23 cellular contexts compared by ENCODE assay signal in the genomic region with DNA sequence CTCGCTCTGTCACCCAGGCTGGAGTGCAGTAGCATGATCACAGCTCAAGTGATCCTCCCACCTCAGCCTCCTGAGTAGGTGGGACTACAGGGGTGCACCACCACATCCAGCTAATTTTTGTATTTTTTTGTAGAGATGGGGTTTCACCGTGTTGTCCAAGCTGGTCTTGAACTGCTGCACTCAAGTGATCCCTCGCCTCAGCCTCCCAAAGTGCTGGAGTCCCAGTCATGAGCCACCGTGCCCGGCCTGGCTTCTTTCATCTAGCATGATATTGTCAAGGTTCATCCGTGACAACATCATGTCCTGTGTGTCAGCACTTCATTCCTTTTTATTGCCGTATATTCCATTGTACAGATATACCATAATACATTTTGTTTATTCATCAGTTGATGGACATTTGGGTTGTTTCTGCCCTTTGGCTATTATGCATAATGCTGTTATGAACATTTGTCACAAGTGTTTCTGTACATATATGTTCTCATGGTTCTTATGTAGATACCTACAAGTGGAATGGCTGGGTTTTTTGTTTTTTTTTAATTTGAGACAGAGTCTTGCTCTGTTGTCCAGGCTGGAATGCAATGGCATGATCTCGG. TPM values are rescaled to one million over a fixed set of nuclear protein-coding genes. Genes with fewer than 3 reads are reported as not detected.
DNase-seq lines count a peak whose midpoint lies in the region; ATAC-seq lines count a peak whose summit lies in the region.
"Had no signal": no experiment of that assay in that cellular context is flagged by ENCODE, and none has a peak within 500 bp of the region (broad histone marks: within the 10 kb centered on the region; RNA-seq: fewer than 3 reads in every experiment).

No MANE protein-coding gene starts in this region.

- H3K9me3 ChIP-seq in mesenchymal stem cell (ENCODE audit: control insufficient read depth, low read length), result no peaks in the 10 kb centered on the region
- H3K9me3 ChIP-seq: BE2C had no signal

- H4K8ac ChIP-seq in mesenchymal stem cell (ENCODE audit: low read length), result no peak overlapping the region

- H3K18ac ChIP-seq in mesenchymal stem cell (ENCODE audit: low read depth in 1 of 2, low read length in 2 of 2), result no peak overlapping the region

- H3K27ac ChIP-seq in mesenchymal stem cell (ENCODE audit: low read length, poor library complexity, severe bottlenecking), result no peak overlapping the region
- H3K27ac ChIP-seq: 22Rv1, KMS-11, SJSA1 had no signal

- no peak overlapping the region for H3K4me3 ChIP-seq in mesenchymal stem cell (ENCODE audit: insufficient read depth in 1 of 2, low read depth in 1 of 2, low read length in 2 of 2)
- H3K4me3 ChIP-seq: SJSA1 had no signal

- no peak overlapping the region for H2AK5ac ChIP-seq in mesenchymal stem cell (ENCODE audit: low read length, severe bottlenecking)

- no peak overlapping the region for H4K91ac ChIP-seq in mesenchymal stem cell (ENCODE audit: low read length)

- H3K27me3 Mint-ChIP-seq in activated CD4-positive, alpha-beta T cell treated with anti-CD3 and anti-CD28 coated beads for 36 hours, result no peaks in the 10 kb centered on the region
- no peaks in the 10 kb centered on the region for H3K27me3 Mint-ChIP-seq in activated naive CD8-positive, alpha-beta T cell
- no peaks in the 10 kb centered on the region for H3K27me3 Mint-ChIP-seq in activated naive CD8-positive, alpha-beta T cell treated with anti-CD3 and anti-CD28 coated beads for 36 hours
- no peaks in the 10 kb centered on the region for H3K27me3 Mint-ChIP-seq in memory B cell

- H3K4me3 Mint-ChIP-seq in activated CD4-positive, alpha-beta T cell treated with anti-CD3 and anti-CD28 coated beads for 36 hours, result no peak overlapping the region
- H3K4me3 Mint-ChIP-seq in activated naive CD8-positive, alpha-beta T cell, result no peak overlapping the region
- H3K4me3 Mint-ChIP-seq in activated naive CD8-positive, alpha-beta T cell treated with anti-CD3 and anti-CD28 coated beads for 36 hours, result no peak overlapping the region
- H3K4me3 Mint-ChIP-seq in memory B cell, result no peak overlapping the region

- no peak for ATAC-seq in activated CD4-positive, alpha-beta T cell treated with anti-CD3 and anti-CD28 coated beads for 36 hours
- ATAC-seq in memory B cell (ENCODE audit: low read depth), result no peak

- intact Hi-C loops in activated CD4-positive, alpha-beta T cell treated with anti-CD3 and anti-CD28 coated beads for 36 hours (cut with DNase I, micrococcal nuclease), result no loop called here

- H2BK5ac ChIP-seq in mesenchymal stem cell (ENCODE audit: low read depth, low read length, poor library complexity, severe bottlenecking), result no peak overlapping the region

- H3K9ac ChIP-seq in mesenchymal stem cell (ENCODE audit: low read length), result no peak overlapping the region
- H3K9ac ChIP-seq: KMS-11 had no signal

- no peak overlapping the region for H3K4ac ChIP-seq in mesenchymal stem cell (ENCODE audit: low read depth in 1 of 2, low read length in 2 of 2)

- H3K4me2 ChIP-seq in mesenchymal stem cell (ENCODE audit: low read length, poor library complexity, severe bottlenecking), result no peak overlapping the region
- H3K4me2 ChIP-seq: KMS-11 had no signal

- H3K27ac Mint-ChIP-seq in activated CD4-positive, alpha-beta T cell treated with anti-CD3 and anti-CD28 coated beads for 36 hours, result peak overlapping the region; percentile 24
- peak overlapping the region; percentile 22 for H3K27ac Mint-ChIP-seq in activated naive CD8-positive, alpha-beta T cell
- H3K27ac Mint-ChIP-seq in activated naive CD8-positive, alpha-beta T cell treated with anti-CD3 and anti-CD28 coated beads for 36 hours, result no peak overlapping the region
- peak overlapping the region; percentile 24 for H3K27ac Mint-ChIP-seq in memory B cell

- WGBS in mesenchymal stem cell, result 96% methylated on average over 6 of the region's 8 CpGs

- no peak for DNase-seq in activated CD4-positive, alpha-beta T cell treated with anti-CD3 and anti-CD28 coated beads for 36 hours
- no peak for DNase-seq in activated CD4-positive, alpha-beta T cell treated with anti-CD3 and anti-CD28 coated beads for 4 hours
- no peak for DNase-seq in activated naive CD8-positive, alpha-beta T cell treated with anti-CD3 and anti-CD28 coated beads for 36 hours
- DNase-seq in memory B cell (ENCODE audit: low spot score in 2 of 2), result no peak
- no peak for DNase-seq in medulla oblongata (ENCODE audit: extremely low spot score)
- no peak for DNase-seq in kidney tubule cell (ENCODE audit: low spot score)
- no peak for DNase-seq in mesenchymal stem cell
- DNase-seq: BE2C, MM.1S, NCI-H1048, NCI-H1417, NCI-H1694, NCI-H2081, NCI-H2171, NCI-H226, NCI-H510A, NCI-H69, Right ventricle myocardium superior, RPMI8226 had no signal

- peaks cover 27 to 38% of the 10 kb centered on the region in 2 experiments for H3K36me3 ChIP-seq in mesenchymal stem cell (ENCODE audit: control insufficient read depth in 1 of 2, insufficient read depth in 2 of 2, low read depth in 1 of 2, low read length in 2 of 2)
- H3K36me3 ChIP-seq: BE2C, SJSA1 had no signal

- peaks cover 1% of the 10 kb centered on the region for H3K79me1 ChIP-seq in mesenchymal stem cell (replicated peaks; ENCODE audit: low read length, poor library complexity, severe bottlenecking)

- CTCF ChIA-PET in activated CD4-positive, alpha-beta T cell treated with anti-CD3 and anti-CD28 coated beads for 36 hours (lab: Charles Lee), result interaction anchor here (2.1 kb wide), 1 partner anchor 13 kb away, joined by 6 read pairs; the partner anchor contains the start of gene HCRT

- no peaks in the 10 kb centered on the region for H3K27me3 ChIP-seq in mesenchymal stem cell (ENCODE audit: control insufficient read depth in 1 of 2, insufficient read depth in 1 of 2, low read length in 2 of 2)
- H3K27me3 ChIP-seq: BE2C, SJSA1 had no signal

- H2BK12ac ChIP-seq in mesenchymal stem cell (ENCODE audit: low read length in 2 of 2), result no peak overlapping the region

- no peak overlapping the region for H2BK120ac ChIP-seq in mesenchymal stem cell (ENCODE audit: low read depth, low read length)

- no peak overlapping the region for H3K23ac ChIP-seq in mesenchymal stem cell (ENCODE audit: low read length in 2 of 2)

- H3K14ac ChIP-seq in mesenchymal stem cell (ENCODE audit: low read length in 2 of 2), result no peak overlapping the region

- H3K4me1 ChIP-seq in mesenchymal stem cell (ENCODE audit: control insufficient read depth, insufficient read depth, low read depth, low read length), result peaks cover 6% of the 10 kb centered on the region

- no peaks in the 10 kb centered on the region for H3K9me3 Mint-ChIP-seq in activated CD4-positive, alpha-beta T cell treated with anti-CD3 and anti-CD28 coated beads for 36 hours (ENCODE audit: low read depth)
- H3K9me3 Mint-ChIP-seq in activated naive CD8-positive, alpha-beta T cell (ENCODE audit: low read depth), result no peaks in the 10 kb centered on the region
- H3K9me3 Mint-ChIP-seq in activated naive CD8-positive, alpha-beta T cell treated with anti-CD3 and anti-CD28 coated beads for 36 hours, result no peaks in the 10 kb centered on the region
- H3K9me3 Mint-ChIP-seq in memory B cell, result no peaks in the 10 kb centered on the region

- H3K4me1 Mint-ChIP-seq in activated CD4-positive, alpha-beta T cell treated with anti-CD3 and anti-CD28 coated beads for 36 hours, result peaks cover 15% of the 10 kb centered on the region
- peaks cover 21% of the 10 kb centered on the region for H3K4me1 Mint-ChIP-seq in activated naive CD8-positive, alpha-beta T cell (ENCODE audit: low read depth)
- peaks cover 10% of the 10 kb centered on the region for H3K4me1 Mint-ChIP-seq in activated naive CD8-positive, alpha-beta T cell treated with anti-CD3 and anti-CD28 coated beads for 36 hours
- H3K4me1 Mint-ChIP-seq in memory B cell, result peaks cover 21% of the 10 kb centered on the region

- peaks cover 22% of the 10 kb centered on the region for H3K36me3 Mint-ChIP-seq in activated CD4-positive, alpha-beta T cell treated with anti-CD3 and anti-CD28 coated beads for 36 hours (ENCODE audit: low read depth)
- peaks cover 4% of the 10 kb centered on the region for H3K36me3 Mint-ChIP-seq in activated naive CD8-positive, alpha-beta T cell
- no peaks in the 10 kb centered on the region for H3K36me3 Mint-ChIP-seq in activated naive CD8-positive, alpha-beta T cell treated with anti-CD3 and anti-CD28 coated beads for 36 hours
- H3K36me3 Mint-ChIP-seq in memory B cell, result peaks cover 6% of the 10 kb centered on the region

- no peak overlapping the region for H2BK15ac ChIP-seq in mesenchymal stem cell (ENCODE audit: low read depth, poor library complexity, severe bottlenecking)

- no peak overlapping the region for H2AFZ ChIP-seq in mesenchymal stem cell (ENCODE audit: low read depth, low read length)

- POLR2A ChIA-PET in activated CD4-positive, alpha-beta T cell treated with anti-CD3 and anti-CD28 coated beads for 36 hours (lab: Charles Lee), result no interaction called here

RNA-seq across cellular contexts. Expression of gene GHDC, which starts 3.4 kb away (rescaled TPM):
- total RNA-seq in activated CD4-positive, alpha-beta T cell treated with anti-CD3 and anti-CD28 coated beads for 36 hours, result 10 to 100 TPM; 11.3 to 15.5 TPM
- total RNA-seq in activated naive CD8-positive, alpha-beta T cell treated with anti-CD3 and anti-CD28 coated beads for 36 hours, result 10 to 100 TPM; 13.6 to 14.6 TPM
- 0.65 TPM for polyA plus RNA-seq in mesenchymal stem cell (2013, experiment 1 of 2)
- polyA plus RNA-seq in mesenchymal stem cell (2013, experiment 2 of 2), result 0.59 TPM

RNA-seq across cellular contexts. Expression of gene HCRT, which starts 12.4 kb away (rescaled TPM):
- not detected for total RNA-seq in activated CD4-positive, alpha-beta T cell treated with anti-CD3 and anti-CD28 coated beads for 36 hours
- not detected for total RNA-seq in activated naive CD8-positive, alpha-beta T cell treated with anti-CD3 and anti-CD28 coated beads for 36 hours
- polyA plus RNA-seq in mesenchymal stem cell (2013, experiment 1 of 2), result not detected
- polyA plus RNA-seq in mesenchymal stem cell (2013, experiment 2 of 2), result not detected
- total RNA-seq: Right ventricle myocardium superior, SJSA1 had no signal

RNA-seq across cellular contexts. Expression of gene KCNH4, which starts 16.7 kb away (rescaled TPM):
- under 1 TPM; 0.43 to 0.53 TPM for total RNA-seq in activated CD4-positive, alpha-beta T cell treated with anti-CD3 and anti-CD28 coated beads for 36 hours
- total RNA-seq in activated naive CD8-positive, alpha-beta T cell treated with anti-CD3 and anti-CD28 coated beads for 36 hours, result under 1 TPM; 0.39 to 0.44 TPM
- polyA plus RNA-seq in mesenchymal stem cell (2013, experiment 1 of 2), result not detected
- not detected for polyA plus RNA-seq in mesenchymal stem cell (2013, experiment 2 of 2)
- total RNA-seq: SJSA1 had no signal

RNA-seq across cellular contexts. Expression of gene RAB5C, which starts 42.9 kb away (rescaled TPM):
- 10 to 100 TPM; 32.0 to 47.3 TPM for total RNA-seq in activated CD4-positive, alpha-beta T cell treated with anti-CD3 and anti-CD28 coated beads for 36 hours
- 10 to 100 TPM; 44.4 to 48.9 TPM for total RNA-seq in activated naive CD8-positive, alpha-beta T cell treated with anti-CD3 and anti-CD28 coated beads for 36 hours
- polyA plus RNA-seq in mesenchymal stem cell (2013, experiment 1 of 2), result 239 TPM
- polyA plus RNA-seq in mesenchymal stem cell (2013, experiment 2 of 2), result 228 TPM
